8 cellular contexts compared by ENCODE assay signal in genomic region chr17:40075216-40076100, GRCh38. TPM values are rescaled to one million over a fixed set of nuclear protein-coding genes. Genes with fewer than 3 reads are reported as not detected.
A peak's percentile ranks its signal among the peaks of the same experiment; 100 is the strongest.
DNase-seq lines count a peak whose midpoint lies in the region; ATAC-seq, FAIRE-seq and TF ChIP-seq lines count a peak whose summit lies in the region.

No MANE protein-coding gene starts in this region.

- ATAC-seq in foreskin keratinocyte (peak; percentile 37), omental fat pad (ENCODE audit: low FRiP score) (peak; percentile 35), HG02981 (IDR thresholded peaks at IDR 0.05; ENCODE audit: unreplicated experiment) (no peak)

- no peaks in the 10 kb centered on the region for H3K27me3 Mint-ChIP-seq in CD14-positive monocyte (ENCODE audit: low read depth in 3 of 3)

- H3K27ac Mint-ChIP-seq in CD14-positive monocyte: peak overlapping the region; percentile 53 to 88 (median 78)

- intact Hi-C loops in CD14-positive monocyte (cut with micrococcal nuclease): no loop called here

- peak overlapping the region; percentile 56 to 67 for H3K4me3 Mint-ChIP-seq in CD14-positive monocyte

- no peaks in the 10 kb centered on the region for H3K27me3 ChIP-seq in foreskin keratinocyte

- TF ChIP-seq CTCF in CD14-positive monocyte (IDR thresholded peaks at IDR 0.05) (peak; percentile 98), foreskin keratinocyte (conservative IDR thresholded peaks at IDR 0.05) (peak; percentile 87), omental fat pad (IDR thresholded peaks at IDR 0.05) (peak in 2 of 3 donors; percentile 39 to 68)

- H3K36me3 Mint-ChIP-seq in CD14-positive monocyte: peaks cover 30 to 39% of the 10 kb centered on the region in 2 donors

- DNase-seq in CD14-positive monocyte (ENCODE audit: low spot score): peak; percentile 75
- DNase-seq in HK-2 (ENCODE audit: unreplicated experiment): peak; percentile 57
- DNase-seq in RCC 7860 (ENCODE audit: low spot score): peak; percentile 19
- DNase-seq in activated T-helper 9 cell treated with anti-CD3 and anti-CD28 coated beads, Interleukin-2, amount 50 U/mL, for 16 hours (ENCODE audit: low read depth): peak; percentile 47
- DNase-seq in foreskin keratinocyte: no peak
- peak; percentile 75 for DNase-seq in omental fat pad (ENCODE audit: low spot score)
- peak; percentile 86 for DNase-seq in ureter (ENCODE audit: low spot score)

- H3K9me3 Mint-ChIP-seq in CD14-positive monocyte: no peaks in the 10 kb centered on the region

- H3K27ac ChIP-seq in foreskin keratinocyte: no peak overlapping the region

- H3K4me1 Mint-ChIP-seq in CD14-positive monocyte: peaks cover 49% of the 10 kb centered on the region

- H3K4me1 ChIP-seq in foreskin keratinocyte: peaks cover 9% of the 10 kb centered on the region

- no peak for FAIRE-seq in RCC 7860 (lab: Jason Lieb, UNC)

RNA-seq across cellular contexts. Expression of gene THRA, which starts 12.7 kb away (rescaled TPM):
- polyA plus RNA-seq in CD14-positive monocyte: 1 to 10 TPM; 2.5 to 3.8 TPM
- total RNA-seq in foreskin keratinocyte: 7.2 and 7.9 TPM in 2 replicates
- 4.6 and 5.4 TPM in 2 replicates for polyA plus RNA-seq in foreskin keratinocyte
- total RNA-seq in omental fat pad: 10 to 100 TPM; 35.7 to 87.2 (median 55.2) TPM
- 54.7 TPM for total RNA-seq in ureter

RNA-seq across cellular contexts. Expression of gene MED24, which starts 21.2 kb away (rescaled TPM):
- 10 to 100 TPM; 24.9 to 34.1 TPM for polyA plus RNA-seq in CD14-positive monocyte
- total RNA-seq in foreskin keratinocyte: 49.1 and 57.7 TPM in 2 replicates
- 55.0 and 67.2 TPM in 2 replicates for polyA plus RNA-seq in foreskin keratinocyte
- total RNA-seq in omental fat pad: 10 to 100 TPM; 40.0 to 53.6 (median 49.2) TPM
- 87.9 TPM for total RNA-seq in ureter

RNA-seq across cellular contexts. Expression of gene NR1D1, which starts 24.9 kb away (rescaled TPM):
- polyA plus RNA-seq in CD14-positive monocyte (under 1 TPM; 0.28 to 0.31 TPM), foreskin keratinocyte (7.3 and 9.0 TPM in 2 replicates)
- total RNA-seq in foreskin keratinocyte (5.7 and 6.1 TPM in 2 replicates), omental fat pad (1 to 10 TPM; 3.1 to 9.3 (median 7.0) TPM), ureter (26.0 TPM)

RNA-seq across cellular contexts. Expression of gene MSL1, which starts 46.3 kb away (rescaled TPM):
- polyA plus RNA-seq in CD14-positive monocyte (10 to 100 TPM in 1 of 2 donors, 1 to 10 TPM in 1; 10.0 to 11.4 TPM), foreskin keratinocyte (35.5 and 44.6 TPM in 2 replicates)
- total RNA-seq in foreskin keratinocyte (57.7 and 60.6 TPM in 2 replicates), omental fat pad (100 to 1,000 TPM in 1 of 4 donors, 10 to 100 TPM in 3; 50.2 to 139 (median 61.9) TPM), ureter (91.3 TPM)

Comparison
In these comparisons a context has a peak if more than half of its experiments do, and no peak if none do; other contexts are left out.
1. DNase-seq: peak in CD14-positive monocyte (single experiment), HK-2 (single experiment), RCC 7860 (single experiment), activated T-helper 9 cell treated with anti-CD3 and anti-CD28 coated beads, Interleukin-2, amount 50 U/mL, for 16 hours (single experiment), omental fat pad (single experiment) and ureter (single experiment); none in foreskin keratinocyte (0 of 2).
2. Peak in every context shown above with its lines, with median percentiles within 50 percentile points of each other: CTCF ChIP-seq.